In the genomic region with DNA sequence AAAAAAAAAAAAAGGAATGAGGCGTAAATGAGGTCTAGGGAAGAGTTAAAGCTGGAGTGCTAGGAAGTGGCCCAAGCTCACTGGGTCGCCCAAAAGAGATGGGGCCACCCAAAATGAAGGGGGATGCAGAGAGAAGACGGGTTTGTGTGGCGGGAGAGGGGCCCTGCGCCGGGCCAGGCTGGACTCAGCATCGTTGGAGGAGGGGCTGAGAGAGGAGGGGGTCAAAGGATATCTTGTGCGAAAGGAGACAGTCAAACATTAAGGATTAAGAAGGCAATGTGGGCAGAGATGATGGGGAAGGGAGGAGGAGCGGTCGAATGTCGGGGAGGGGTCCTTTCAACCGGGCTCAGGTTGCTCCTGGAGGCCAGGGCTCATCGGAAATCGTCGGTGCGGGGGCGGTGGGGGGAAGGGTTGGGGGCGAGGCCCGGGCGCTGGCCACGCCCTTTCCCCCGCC, we compare ENCODE assay signal across 1 cellular context.
TF ChIP-seq lines count a peak whose summit lies in the region.

No MANE protein-coding gene starts in this region.

TF ChIP-seq in GM12891, 5 proteins besides CTCF, POLR2A, EP300 and RAD21:
- TF ChIP-seq POLR2AphosphoS5 (IDR thresholded peaks at IDR 0.05; ENCODE audit: low read depth, low read length) (no peak), TAF1 (IDR thresholded peaks at IDR 0.05; ENCODE audit: low read depth, low read length) (no peak), PAX5 (IDR thresholded peaks at IDR 0.05; ENCODE audit: insufficient read depth, low read length, severe bottlenecking) (no peak)
